ENCODE assay signal across 12 cellular contexts in the genomic region with DNA sequence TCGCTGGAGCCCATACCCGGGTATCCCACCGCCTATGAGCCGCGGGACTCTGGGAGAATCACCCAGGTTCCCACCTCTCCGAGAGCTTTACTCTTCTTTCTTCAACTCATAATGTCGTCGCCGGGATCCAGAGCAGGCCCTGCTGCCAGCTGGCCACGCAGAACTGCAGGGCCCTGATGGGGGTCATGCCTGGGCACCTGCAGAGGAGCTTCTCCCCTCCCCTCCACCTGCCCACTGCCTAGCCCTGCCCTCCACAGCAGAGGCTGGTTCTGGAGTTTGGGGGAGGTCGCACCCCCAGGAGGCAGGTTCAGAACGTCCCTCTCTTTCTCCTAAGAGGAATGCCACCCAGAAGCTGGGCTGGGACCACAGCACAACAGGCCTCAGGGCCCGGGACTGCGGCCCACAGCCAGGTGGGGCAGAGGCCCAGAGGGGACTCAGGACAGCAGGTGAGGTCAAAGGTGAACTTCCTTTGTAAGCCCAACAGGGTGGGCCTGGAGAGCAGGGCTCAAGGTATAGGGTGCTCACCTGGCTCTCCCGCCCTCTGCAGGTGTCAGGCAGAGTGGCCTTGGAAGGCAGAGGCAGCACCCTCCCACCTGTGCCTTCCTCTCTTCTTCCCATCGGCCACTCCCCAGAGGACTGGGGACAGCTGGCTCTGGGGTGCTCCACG. TPM values are rescaled to one million over a fixed set of nuclear protein-coding genes. Genes with fewer than 3 reads are reported as not detected.
A peak's percentile ranks its signal among the peaks of the same experiment; 100 is the strongest.
DNase-seq lines count a peak whose midpoint lies in the region; ATAC-seq, FAIRE-seq and TF ChIP-seq lines count a peak whose summit lies in the region.
"Had no signal": no experiment of that assay in that cellular context is flagged by ENCODE, and none has a peak within 500 bp of the region (broad histone marks: within the 10 kb centered on the region; RNA-seq: fewer than 3 reads in every experiment).

No MANE protein-coding gene starts in this region.

- H3K27me3 Mint-ChIP-seq in activated CD8-positive, alpha-beta memory T cell treated with anti-CD3 and anti-CD28 coated beads, Interleukin-2, amount 10 ng/mL, durations not matched to agents 7 days and 5 days: no peaks in the 10 kb centered on the region
- H3K27me3 Mint-ChIP-seq in stimulated activated memory B cell treated with anti-CD40 and anti-IgM and Interleukin-4, amounts not matched to agents 10 μg/mL and 1 μg/mL and 100 μg/mL, for 72 hours: no peaks in the 10 kb centered on the region
- no peaks in the 10 kb centered on the region for H3K27me3 Mint-ChIP-seq in osteocyte (ENCODE audit: unreplicated experiment)

- ATAC-seq in activated CD8-positive, alpha-beta memory T cell treated with anti-CD3 and anti-CD28 coated beads, Interleukin-2, amount 10 ng/mL, durations not matched to agents 7 days and 5 days: no peak
- no peak for ATAC-seq in stimulated activated memory B cell treated with anti-CD40 and anti-IgM and Interleukin-4, amounts not matched to agents 10 μg/mL and 1 μg/mL and 100 μg/mL, for 72 hours

- H3K4me3 Mint-ChIP-seq in activated CD8-positive, alpha-beta memory T cell treated with anti-CD3 and anti-CD28 coated beads, Interleukin-2, amount 10 ng/mL, durations not matched to agents 7 days and 5 days: peak overlapping the region; percentile 24
- no peak overlapping the region for H3K4me3 Mint-ChIP-seq in stimulated activated memory B cell treated with anti-CD40 and anti-IgM and Interleukin-4, amounts not matched to agents 10 μg/mL and 1 μg/mL and 100 μg/mL, for 72 hours
- no peak overlapping the region for H3K4me3 Mint-ChIP-seq in osteocyte (ENCODE audit: unreplicated experiment)
- H3K4me3 Mint-ChIP-seq: nephron progenitor cell had no signal

- H3K27me3 ChIP-seq in Peyer's patch: no peaks in the 10 kb centered on the region
- no peaks in the 10 kb centered on the region for H3K27me3 ChIP-seq in esophagus squamous epithelium

- peak in 3 of 6 experiments; percentile 46 to 57 (median 46) for TF ChIP-seq CTCF in Peyer's patch (IDR thresholded peaks at IDR 0.05)
- TF ChIP-seq CTCF in esophagus squamous epithelium (IDR thresholded peaks at IDR 0.05): no peak
- no peak for TF ChIP-seq CTCF in osteocyte (IDR thresholded peaks at IDR 0.05)

- intact Hi-C loops in esophagus squamous epithelium (cut with DNase I): loop anchor here (5.0 kb wide), 1 partner anchor 37 kb away; no protein-coding TSS in a partner anchor

- peaks cover 41% of the 10 kb centered on the region for H3K4me1 Mint-ChIP-seq in activated CD8-positive, alpha-beta memory T cell treated with anti-CD3 and anti-CD28 coated beads, Interleukin-2, amount 10 ng/mL, durations not matched to agents 7 days and 5 days
- H3K4me1 Mint-ChIP-seq in stimulated activated memory B cell treated with anti-CD40 and anti-IgM and Interleukin-4, amounts not matched to agents 10 μg/mL and 1 μg/mL and 100 μg/mL, for 72 hours: peaks cover 70% of the 10 kb centered on the region
- H3K4me1 Mint-ChIP-seq in osteocyte (ENCODE audit: unreplicated experiment): peaks cover 40% of the 10 kb centered on the region

- no peak for FAIRE-seq in urothelium cell line (lab: Jason Lieb, UNC)
- FAIRE-seq: GM19239 had no signal

- H3K9me3 ChIP-seq in Peyer's patch: no peaks in the 10 kb centered on the region
- H3K9me3 ChIP-seq in esophagus squamous epithelium: no peaks in the 10 kb centered on the region

- peaks cover 12 to 74% (median 17%) of the 10 kb centered on the region in 4 donors for H3K4me1 ChIP-seq in Peyer's patch
- H3K4me1 ChIP-seq in esophagus squamous epithelium: peaks cover 25 to 71% (median 47%) of the 10 kb centered on the region in 3 donors

- TF ChIP-seq POLR2A in Peyer's patch (IDR thresholded peaks at IDR 0.05) (peak in 1 of 2 donors; percentile 50), esophagus squamous epithelium (IDR thresholded peaks at IDR 0.05) (no peak)

- H3K4me3 ChIP-seq in Peyer's patch (peak overlapping the region in 2 of 4 donors; percentile 52 to 62), esophagus squamous epithelium (no peak overlapping the region)

- WGBS in esophagus squamous epithelium, 2 donors: 93 to 96% methylated on average over 3 to 9 of the region's 17 CpGs

- H3K27ac Mint-ChIP-seq in activated CD8-positive, alpha-beta memory T cell treated with anti-CD3 and anti-CD28 coated beads, Interleukin-2, amount 10 ng/mL, durations not matched to agents 7 days and 5 days: peak overlapping the region; percentile 98
- H3K27ac Mint-ChIP-seq in stimulated activated memory B cell treated with anti-CD40 and anti-IgM and Interleukin-4, amounts not matched to agents 10 μg/mL and 1 μg/mL and 100 μg/mL, for 72 hours: peak overlapping the region; percentile 96
- no peak overlapping the region for H3K27ac Mint-ChIP-seq in osteocyte (ENCODE audit: unreplicated experiment)
- H3K27ac Mint-ChIP-seq: nephron progenitor cell had no signal

- no peaks in the 10 kb centered on the region for H3K36me3 Mint-ChIP-seq in activated CD8-positive, alpha-beta memory T cell treated with anti-CD3 and anti-CD28 coated beads, Interleukin-2, amount 10 ng/mL, durations not matched to agents 7 days and 5 days
- H3K36me3 Mint-ChIP-seq in stimulated activated memory B cell treated with anti-CD40 and anti-IgM and Interleukin-4, amounts not matched to agents 10 μg/mL and 1 μg/mL and 100 μg/mL, for 72 hours: no peaks in the 10 kb centered on the region
- H3K36me3 Mint-ChIP-seq in osteocyte (ENCODE audit: unreplicated experiment): no peaks in the 10 kb centered on the region

- H3K9me3 Mint-ChIP-seq in activated CD8-positive, alpha-beta memory T cell treated with anti-CD3 and anti-CD28 coated beads, Interleukin-2, amount 10 ng/mL, durations not matched to agents 7 days and 5 days (ENCODE audit: low read depth): no peaks in the 10 kb centered on the region
- no peaks in the 10 kb centered on the region for H3K9me3 Mint-ChIP-seq in stimulated activated memory B cell treated with anti-CD40 and anti-IgM and Interleukin-4, amounts not matched to agents 10 μg/mL and 1 μg/mL and 100 μg/mL, for 72 hours
- no peaks in the 10 kb centered on the region for H3K9me3 Mint-ChIP-seq in osteocyte (ENCODE audit: unreplicated experiment)
- H3K9me3 Mint-ChIP-seq: nephron progenitor cell had no signal

- CTCF ChIA-PET in activated CD8-positive, alpha-beta memory T cell treated with anti-CD3 and anti-CD28 coated beads, Interleukin-2, amount 10 ng/mL, durations not matched to agents 7 days and 5 days (lab: Charles Lee): interaction anchor here (0.6 to 3.2 kb wide), 9 partner anchors 7 to 130 kb away, joined by 3 to 14 read pairs (median 10); a partner anchor contains a TSS

- DNase-seq in activated CD8-positive, alpha-beta memory T cell treated with anti-CD3 and anti-CD28 coated beads, Interleukin-2, amount 10 ng/mL, durations not matched to agents 7 days and 5 days: no peak
- no peak for DNase-seq in activated CD8-positive, alpha-beta memory T cell treated with anti-CD3 and anti-CD28 coated beads for 24 hours
- DNase-seq in Peyer's patch (peak in 2 of 3 donors; percentile 73 to 77), esophagus squamous epithelium (lab: John Stamatoyannopoulos, UW) (no peak), NCI-H345 treated with DMSO at 0.1 percent for 48 hours (lab: John Stamatoyannopoulos, UW; ENCODE audit: unreplicated experiment) (no peak), osteocyte (ENCODE audit: extremely low spot score, unreplicated experiment) (no peak), urothelium cell line (ENCODE audit: low spot score) (no peak)
- DNase-seq: NCI-H1092 treated with DMSO at 0.1 percent for 48 hours, nephron progenitor cell had no signal

- peaks cover 0 to 3% (median 0%) of the 10 kb centered on the region in 3 donors for H3K36me3 ChIP-seq in Peyer's patch
- H3K36me3 ChIP-seq in esophagus squamous epithelium: no peaks in the 10 kb centered on the region

- H3K27ac ChIP-seq in Peyer's patch (peak overlapping the region; percentile 97 to 99 (median 98)), esophagus squamous epithelium (peak overlapping the region; percentile 95 to 99 (median 98))

RNA-seq across cellular contexts. Expression of a gene that starts 1.9 kb away (rescaled TPM):
- 10 to 100 TPM; 19.4 to 25.1 TPM for total RNA-seq in activated CD8-positive, alpha-beta memory T cell treated with anti-CD3 and anti-CD28 coated beads, Interleukin-2, amount 10 ng/mL, durations not matched to agents 7 days and 5 days
- total RNA-seq in Peyer's patch (10 to 100 TPM; 23.3 to 50.6 (median 40.2) TPM), esophagus squamous epithelium (1 to 10 TPM; 1.9 to 7.7 (median 4.0) TPM), osteocyte (9.9 and 10.8 TPM in 2 replicates)

RNA-seq across cellular contexts. Expression of a gene that starts 5.8 kb away (rescaled TPM):
- total RNA-seq in activated CD8-positive, alpha-beta memory T cell treated with anti-CD3 and anti-CD28 coated beads, Interleukin-2, amount 10 ng/mL, durations not matched to agents 7 days and 5 days: 10 to 100 TPM; 52.0 to 56.7 TPM
- 100 to 1,000 TPM in 2 of 4 donors, 10 to 100 TPM in 2; 51.2 to 115 (median 102) TPM for total RNA-seq in Peyer's patch
- 10 to 100 TPM; 44.1 to 88.7 (median 81.0) TPM for total RNA-seq in esophagus squamous epithelium
- 62.8 and 65.8 TPM in 2 replicates for total RNA-seq in osteocyte

RNA-seq across cellular contexts. Expression of a gene that starts 26.0 kb away (rescaled TPM):
- total RNA-seq in activated CD8-positive, alpha-beta memory T cell treated with anti-CD3 and anti-CD28 coated beads, Interleukin-2, amount 10 ng/mL, durations not matched to agents 7 days and 5 days: 1 to 10 TPM; 1.1 TPM
- 10 to 100 TPM in 1 of 4 donors, 1 to 10 TPM in 3; 3.3 to 11.7 (median 7.7) TPM for total RNA-seq in Peyer's patch
- 1 to 10 TPM in 1 of 4 donors, under 1 TPM in 3; 0.13 to 1.3 (median 0.56) TPM for total RNA-seq in esophagus squamous epithelium
- total RNA-seq in osteocyte: 0.16 and 0.24 TPM in 2 replicates
- total RNA-seq: fibroblast of villous mesenchyme had no signal

RNA-seq across cellular contexts. Expression of a gene that starts 42.0 kb away (rescaled TPM):
- total RNA-seq in activated CD8-positive, alpha-beta memory T cell treated with anti-CD3 and anti-CD28 coated beads, Interleukin-2, amount 10 ng/mL, durations not matched to agents 7 days and 5 days: 100 to 1,000 TPM; 525 to 618 TPM
- total RNA-seq in Peyer's patch: 1,000 to 10,000 TPM in 2 of 4 donors, 100 to 1,000 TPM in 2; 705 to 1,411 (median 1,064) TPM
- 100 to 1,000 TPM in 3 of 4 donors, 10 to 100 TPM in 1; 30.6 to 705 (median 357) TPM for total RNA-seq in esophagus squamous epithelium
- 300 and 534 TPM in 2 replicates for total RNA-seq in osteocyte

RNA-seq across cellular contexts. Expression of a gene that starts 46.9 kb away (rescaled TPM):
- 10 to 100 TPM; 81.4 to 87.2 TPM for total RNA-seq in activated CD8-positive, alpha-beta memory T cell treated with anti-CD3 and anti-CD28 coated beads, Interleukin-2, amount 10 ng/mL, durations not matched to agents 7 days and 5 days
- total RNA-seq in Peyer's patch: 10 to 100 TPM; 25.0 to 47.0 (median 39.5) TPM
- total RNA-seq in esophagus squamous epithelium: 10 to 100 TPM; 18.7 to 35.3 (median 23.8) TPM
- 57.7 and 74.9 TPM in 2 replicates for total RNA-seq in osteocyte

Comparison
In these comparisons a context has a peak if more than half of its experiments do, and no peak if none do; other contexts are left out.
1. DNase-seq: peak in Peyer's patch (2 of 3); none in activated CD8-positive, alpha-beta memory T cell treated with anti-CD3 and anti-CD28 coated beads, Interleukin-2, amount 10 ng/mL, durations not matched to agents 7 days and 5 days (single experiment), activated CD8-positive, alpha-beta memory T cell treated with anti-CD3 and anti-CD28 coated beads for 24 hours (single experiment), esophagus squamous epithelium (single experiment), NCI-H345 treated with DMSO at 0.1 percent for 48 hours (single experiment), osteocyte (single experiment) and urothelium cell line (single experiment).